ENCODE assay signal across 12 cellular contexts in the genomic region with DNA sequence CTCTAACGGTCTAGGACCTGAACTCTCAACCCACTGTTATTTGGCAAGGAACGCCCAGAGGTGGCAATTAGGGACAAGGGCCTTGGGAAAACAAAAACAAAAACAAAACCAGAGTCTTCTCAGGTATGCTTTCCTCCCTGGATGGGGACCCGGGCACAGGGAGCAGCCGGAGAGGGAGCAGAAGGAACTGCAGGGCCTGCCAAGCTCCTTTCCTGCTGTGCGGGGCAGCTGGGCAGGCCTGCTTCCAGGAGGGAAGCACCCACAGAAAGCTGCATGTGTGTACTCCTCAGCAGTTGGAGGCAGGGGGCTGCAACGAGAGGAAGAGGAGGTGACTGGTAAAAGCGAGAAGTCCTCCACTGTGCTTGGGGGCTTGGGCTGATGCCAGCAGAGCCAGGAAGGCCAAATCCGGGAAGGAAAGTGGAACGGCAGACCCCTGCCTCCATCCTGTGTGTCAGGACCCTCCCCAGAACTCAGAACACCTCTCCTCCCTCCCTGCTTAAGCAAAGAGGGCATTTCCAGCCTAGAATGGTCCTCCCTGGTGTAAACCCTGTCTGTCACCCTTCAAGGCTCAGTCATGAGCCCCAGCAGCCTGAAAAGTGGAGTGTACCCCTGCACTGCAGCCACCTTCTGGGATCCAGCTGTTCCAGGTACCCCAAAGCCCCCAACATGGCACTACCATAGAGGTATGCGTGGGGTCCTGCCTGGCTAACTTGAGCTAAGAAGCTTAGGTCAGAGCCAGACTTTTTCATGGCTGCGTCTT. TPM values are rescaled to one million over a fixed set of nuclear protein-coding genes. Genes with fewer than 3 reads are reported as not detected.
DNase-seq lines count a peak whose midpoint lies in the region; ATAC-seq and TF ChIP-seq lines count a peak whose summit lies in the region.
"Had no signal": no experiment of that assay in that cellular context is flagged by ENCODE, and none has a peak within 500 bp of the region (broad histone marks: within the 10 kb centered on the region; RNA-seq: fewer than 3 reads in every experiment).

No MANE protein-coding gene starts in this region.

- peak overlapping the region; percentile 99 for H3K27ac Mint-ChIP-seq in activated naive CD8-positive, alpha-beta T cell treated with anti-CD3 and anti-CD28 coated beads, Interleukin-2, amount 10 ng/mL, durations not matched to agents 7 days and 5 days
- peak overlapping the region in 4 of 6 donors; percentile 65 to 95 (median 88) for H3K27ac Mint-ChIP-seq in naive B cell

- DNase-seq in A673 (ENCODE audit: low spot score) (no peak), naive B cell (no peak), ovary (no peak), GM10248 (ENCODE audit: extremely low spot score) (no peak), NCI-H1105 treated with DMSO at 0.1 percent for 48 hours (lab: John Stamatoyannopoulos, UW) (no peak)
- DNase-seq in activated naive CD8-positive, alpha-beta T cell treated with anti-CD3 and anti-CD28 coated beads, Interleukin-2, amount 10 ng/mL, durations not matched to agents 7 days and 5 days: no peak
- DNase-seq in stimulated activated CD4-positive, alpha-beta T cell treated with anti-CD3 and anti-CD28 coated beads, Interleukin-2, amount 100 ng/mL, for 24 hours: no peak
- DNase-seq: NCI-H1436, T1000 had no signal

- H3K36me3 Mint-ChIP-seq in activated naive CD8-positive, alpha-beta T cell treated with anti-CD3 and anti-CD28 coated beads, Interleukin-2, amount 10 ng/mL, durations not matched to agents 7 days and 5 days: peaks cover 22% of the 10 kb centered on the region
- H3K36me3 Mint-ChIP-seq in naive B cell: no peaks in the 10 kb centered on the region

- peak overlapping the region; percentile 56 for H3K4me2 ChIP-seq in DOHH2 (ENCODE audit: low read length)

- H3K36me3 ChIP-seq in A673 (ENCODE audit: insufficient read depth, low read length, poor library complexity, severe bottlenecking) (peaks cover 17% of the 10 kb centered on the region), DOHH2 (ENCODE audit: control insufficient read depth, low read length) (no peaks in the 10 kb centered on the region), ovary (no peaks in the 10 kb centered on the region)
- H3K36me3 ChIP-seq: thyroid gland had no signal

- peak overlapping the region; percentile 73 for H3K4me3 Mint-ChIP-seq in activated naive CD8-positive, alpha-beta T cell treated with anti-CD3 and anti-CD28 coated beads, Interleukin-2, amount 10 ng/mL, durations not matched to agents 7 days and 5 days
- H3K4me3 Mint-ChIP-seq in naive B cell: peak overlapping the region in 6 of 8 donors; percentile 37 to 80 (median 52)

- H3K4me3 ChIP-seq in A673 (ENCODE audit: low read depth, low read length, poor library complexity, severe bottlenecking) (no peak overlapping the region), DOHH2 (ENCODE audit: low read length) (peak overlapping the region; percentile 36), ovary (no peak overlapping the region)
- H3K4me3 ChIP-seq: thyroid gland had no signal

- no peak for TF ChIP-seq EP300 in ovary (IDR thresholded peaks at IDR 0.05)

- no peaks in the 10 kb centered on the region for H3K27me3 ChIP-seq in A673 (replicated peaks; ENCODE audit: insufficient read depth, low read depth, low read length, poor library complexity)
- H3K27me3 ChIP-seq in DOHH2 (ENCODE audit: control insufficient read depth, low read length): no peaks in the 10 kb centered on the region
- no peaks in the 10 kb centered on the region for H3K27me3 ChIP-seq in ovary
- H3K27me3 ChIP-seq: thyroid gland had no signal

- TF ChIP-seq CTCF in A673 (conservative IDR thresholded peaks at IDR 0.05; ENCODE audit: low read depth, low read length): no peak
- TF ChIP-seq CTCF in DOHH2 (IDR thresholded peaks at IDR 0.05; ENCODE audit: low read depth, low read length, poor library complexity, severe bottlenecking): no peak
- TF ChIP-seq CTCF in ovary (IDR thresholded peaks at IDR 0.05): no peak
- no peak for TF ChIP-seq CTCF in GM10248 (IDR thresholded peaks at IDR 0.05; ENCODE audit: control extremely low read depth, extremely low read depth, low read depth, missing control alignments)

- intact Hi-C loops in A673 (cut with micrococcal nuclease; ENCODE audit: unreplicated experiment): no loop called here
- intact Hi-C loops in ovary (cut with DNase I): loop anchor here in 2 of 4 donors (10.0 kb wide), 2 partner anchors 49 to 59 kb away; a partner anchor contains a TSS

- no peaks in the 10 kb centered on the region for H3K9me2 ChIP-seq in DOHH2 (replicated peaks; ENCODE audit: control insufficient read depth, low read length)

- H3F3A ChIP-seq in DOHH2 (ENCODE audit: control insufficient read depth, insufficient read depth): no peaks in the 10 kb centered on the region

- H3K4me1 ChIP-seq in A673 (ENCODE audit: insufficient read depth, low read length, poor library complexity, severe bottlenecking): peaks cover 20% of the 10 kb centered on the region
- H3K4me1 ChIP-seq in DOHH2 (ENCODE audit: control insufficient read depth, low read length): peaks cover 28% of the 10 kb centered on the region
- H3K4me1 ChIP-seq in ovary (ENCODE audit: insufficient read depth): peaks cover 13% of the 10 kb centered on the region

- H3K4me1 Mint-ChIP-seq in activated naive CD8-positive, alpha-beta T cell treated with anti-CD3 and anti-CD28 coated beads, Interleukin-2, amount 10 ng/mL, durations not matched to agents 7 days and 5 days: peaks cover 23% of the 10 kb centered on the region
- H3K4me1 Mint-ChIP-seq in naive B cell: peaks cover 24 to 48% (median 32%) of the 10 kb centered on the region in 3 donors

- no peaks in the 10 kb centered on the region for H3K79me2 ChIP-seq in DOHH2 (ENCODE audit: control insufficient read depth, low read length)

- no peaks in the 10 kb centered on the region for H3K27me3 Mint-ChIP-seq in activated naive CD8-positive, alpha-beta T cell treated with anti-CD3 and anti-CD28 coated beads, Interleukin-2, amount 10 ng/mL, durations not matched to agents 7 days and 5 days
- no peaks in the 10 kb centered on the region for H3K27me3 Mint-ChIP-seq in naive B cell

- WGBS in ovary, 3 donors: 66 to 81% (median 68%) methylated on average over 11 of the region's 11 CpGs

- no peaks in the 10 kb centered on the region for H3K9me3 Mint-ChIP-seq in activated naive CD8-positive, alpha-beta T cell treated with anti-CD3 and anti-CD28 coated beads, Interleukin-2, amount 10 ng/mL, durations not matched to agents 7 days and 5 days
- no peaks in the 10 kb centered on the region for H3K9me3 Mint-ChIP-seq in naive B cell

- H3K9me3 ChIP-seq in A673 (ENCODE audit: low read depth, low read length, poor library complexity, severe bottlenecking) (no peaks in the 10 kb centered on the region), DOHH2 (ENCODE audit: control insufficient read depth, insufficient read depth, low read length) (no peaks in the 10 kb centered on the region), ovary (no peaks in the 10 kb centered on the region)
- H3K9me3 ChIP-seq: thyroid gland had no signal

- peak; percentile 34 for ATAC-seq in activated naive CD8-positive, alpha-beta T cell treated with anti-CD3 and anti-CD28 coated beads, Interleukin-2, amount 10 ng/mL, durations not matched to agents 7 days and 5 days (ENCODE audit: low read depth)
- no peak for ATAC-seq in naive B cell (ENCODE audit: low read depth in 2 of 2)

- peak overlapping the region; percentile 56 for H3K27ac ChIP-seq in A673 (ENCODE audit: low read depth, low read length, poor library complexity, severe bottlenecking)
- H3K27ac ChIP-seq in DOHH2 (ENCODE audit: low read depth, low read length): no peak overlapping the region
- no peak overlapping the region for H3K27ac ChIP-seq in ovary
- H3K27ac ChIP-seq: C4-2B had no signal

- TF ChIP-seq POLR2A in ovary (IDR thresholded peaks at IDR 0.05): no peak

- no peaks in the 10 kb centered on the region for H4K20me1 ChIP-seq in DOHH2 (ENCODE audit: control insufficient read depth, insufficient read depth, low read depth, low read length)

- BruUV-seq in A673 (replicated peaks; lab: Mats Ljungman, UMichigan): no TSS peak

- POLR2A ChIA-PET in A673 (lab: Charles Lee; ENCODE audit: low non-redundant PET): no interaction called here
- POLR2A ChIA-PET in activated naive CD8-positive, alpha-beta T cell treated with anti-CD3 and anti-CD28 coated beads, Interleukin-2, amount 10 ng/mL, durations not matched to agents 7 days and 5 days (lab: Charles Lee): interaction anchor here (0.9 to 4.0 kb wide), 9 partner anchors 8 to 77 kb away, joined by 4 to 64 read pairs (median 14); no protein-coding TSS in a partner anchor
- POLR2A ChIA-PET in GM10248 (lab: Yijun Ruan, JAX): no interaction called here

- CTCF ChIA-PET in A673 (lab: Charles Lee): no interaction called here
- CTCF ChIA-PET in GM10248 (lab: Yijun Ruan, JAX): interaction anchor here (0.8 to 3.7 kb wide), 3 partner anchors 9 to 105 kb away, joined by 3 to 22 read pairs (median 3); no protein-coding TSS in a partner anchor

RNA-seq across cellular contexts. Expression of a gene that starts 56.3 kb away (rescaled TPM):
- total RNA-seq in A673 (2021) (109 and 123 TPM in 2 replicates), ovary (10 to 100 TPM; 14.3 to 72.7 (median 47.4) TPM)
- total RNA-seq in activated naive CD8-positive, alpha-beta T cell treated with anti-CD3 and anti-CD28 coated beads, Interleukin-2, amount 10 ng/mL, durations not matched to agents 7 days and 5 days: 10 to 100 TPM; 76.7 to 84.7 TPM
- polyA plus RNA-seq in naive B cell (ENCODE audit: low read depth in 6 of 6) (10 to 100 TPM in 2 of 6 donors, 1 to 10 TPM in 4; 7.3 to 14.0 (median 8.5) TPM), ovary (10 to 100 TPM; 11.3 to 17.3 TPM)
